Comparison of ENCODE assay signal across 10 cellular contexts in the genomic region with DNA sequence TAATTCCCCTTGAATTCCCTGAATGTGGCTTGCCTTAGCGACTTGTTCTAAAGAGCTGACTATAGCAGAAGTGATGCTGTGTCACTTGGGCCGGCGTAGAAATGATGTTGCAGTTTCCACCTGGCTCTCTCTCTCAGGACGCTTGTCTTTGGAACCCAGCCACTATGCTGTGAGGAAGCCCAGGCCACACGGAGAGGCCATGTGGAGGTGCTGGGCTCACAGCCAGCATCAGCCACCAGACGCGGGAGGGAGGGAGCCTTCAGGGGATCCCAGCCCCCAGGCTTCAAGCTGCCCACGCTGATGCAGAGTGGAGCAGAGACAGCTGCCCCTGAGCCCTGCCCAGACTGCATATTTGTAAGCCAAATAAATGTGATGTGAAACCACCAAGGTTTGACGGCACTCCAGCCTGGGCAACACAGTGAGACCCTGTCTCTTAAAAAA. TPM values are rescaled to one million over a fixed set of nuclear protein-coding genes. Genes with fewer than 3 reads are reported as not detected.
DNase-seq lines count a peak whose midpoint lies in the region; ATAC-seq and TF ChIP-seq lines count a peak whose summit lies in the region.
"Had no signal": no experiment of that assay in that cellular context is flagged by ENCODE, and none has a peak within 500 bp of the region (broad histone marks: within the 10 kb centered on the region; RNA-seq: fewer than 3 reads in every experiment).

No MANE protein-coding gene starts in this region.

- H3K36me3 ChIP-seq in A673 (ENCODE audit: insufficient read depth, low read length, poor library complexity, severe bottlenecking) = no peaks in the 10 kb centered on the region
- H3K36me3 ChIP-seq in OCI-LY7 (ENCODE audit: insufficient read depth, low read length) = no peaks in the 10 kb centered on the region
- H3K36me3 ChIP-seq: BLaER1 had no signal

- H3K4me2 ChIP-seq in OCI-LY7 (ENCODE audit: low read length) = no peak overlapping the region
- H3K4me2 ChIP-seq: BLaER1 had no signal

- intact Hi-C loops in A673 (cut with micrococcal nuclease; ENCODE audit: unreplicated experiment) = no loop called here
- intact Hi-C loops in OCI-LY7 (cut with micrococcal nuclease; ENCODE audit: unreplicated experiment) = no loop called here

- CTCF ChIA-PET in A673 (lab: Charles Lee) = interaction anchor here (0.6 kb wide), 1 partner anchor 36 kb away, joined by 3 read pairs; the partner anchor contains the start of gene PARP16
- CTCF ChIA-PET in OCI-LY7 (lab: Charles Lee; ENCODE audit: unreplicated experiment) = no interaction called here

- no peaks in the 10 kb centered on the region for H4K20me1 ChIP-seq in OCI-LY7 (ENCODE audit: insufficient read depth, low read length)
- H4K20me1 ChIP-seq: BLaER1 had no signal

- no peaks in the 10 kb centered on the region for H3K9me3 ChIP-seq in A673 (ENCODE audit: low read depth, low read length, poor library complexity, severe bottlenecking)
- H3K9me3 ChIP-seq in OCI-LY7 (ENCODE audit: low read length) = no peaks in the 10 kb centered on the region
- H3K9me3 ChIP-seq: BLaER1 had no signal

- BruUV-seq in A673 (replicated peaks; lab: Mats Ljungman, UMichigan) = no TSS peak
- no TSS peak for BruUV-seq in OCI-LY7 (replicated peaks; lab: Mats Ljungman, UMichigan)

- H3K79me2 ChIP-seq in OCI-LY7 (ENCODE audit: insufficient read depth, low read depth, low read length) = no peaks in the 10 kb centered on the region

- POLR2A ChIA-PET in A673 (lab: Charles Lee; ENCODE audit: low non-redundant PET) (no interaction called here), OCI-LY7 (lab: Charles Lee) (interaction anchor here (0.6 kb wide), 1 partner anchor 18 kb away, joined by 4 read pairs; no protein-coding TSS in a partner anchor)

- TF ChIP-seq CTCF in A673 (conservative IDR thresholded peaks at IDR 0.05; ENCODE audit: low read depth, low read length) (no peak), OCI-LY7 (conservative IDR thresholded peaks at IDR 0.05; ENCODE audit: low read length) (no peak)

- H3K4me1 ChIP-seq in A673 (ENCODE audit: insufficient read depth, low read length, poor library complexity, severe bottlenecking) (no peaks in the 10 kb centered on the region), OCI-LY7 (ENCODE audit: insufficient read depth, low read length, poor library complexity, severe bottlenecking) (no peaks in the 10 kb centered on the region)

- ATAC-seq in GM19455 (IDR thresholded peaks at IDR 0.05; ENCODE audit: unreplicated experiment) (no peak), HG02938 (IDR thresholded peaks at IDR 0.05; ENCODE audit: unreplicated experiment) (no peak)

- H3K27ac ChIP-seq in A673 (ENCODE audit: low read depth, low read length, poor library complexity, severe bottlenecking) (no peak overlapping the region), OCI-LY7 (ENCODE audit: low read depth, low read length, poor library complexity, severe bottlenecking) (no peak overlapping the region)
- H3K27ac ChIP-seq: BLaER1 had no signal

- H3K27me3 ChIP-seq in A673 (replicated peaks; ENCODE audit: insufficient read depth, low read depth, low read length, poor library complexity) = no peaks in the 10 kb centered on the region
- H3K27me3 ChIP-seq: BLaER1 had no signal

- H3K4me3 ChIP-seq in A673 (ENCODE audit: low read depth, low read length, poor library complexity, severe bottlenecking) (no peak overlapping the region), OCI-LY7 (ENCODE audit: low read depth, low read length, poor library complexity, severe bottlenecking) (no peak overlapping the region)
- H3K4me3 ChIP-seq: BLaER1 had no signal

- H3K9me2 ChIP-seq in OCI-LY7 (ENCODE audit: insufficient read depth, low read length) = no peaks in the 10 kb centered on the region

- DNase-seq in A673 (ENCODE audit: low spot score) = peak; percentile 23
- peak; percentile 97 for DNase-seq in NCI-H1105 (lab: John Stamatoyannopoulos, UW)
- DNase-seq in anterior cingulate cortex (lab: John Stamatoyannopoulos, UW) = peak in 37 of 58 donors; percentile 3 to 61 (median 26)
- DNase-seq in iris pigment epithelial cell (ENCODE audit: low read depth) = peak; percentile 28
- no peak for DNase-seq in OCI-LY7 (ENCODE audit: low spot score)
- no peak for DNase-seq in NCI-H2227 treated with DMSO at 0.1 percent for 48 hours (lab: John Stamatoyannopoulos, UW)

- H2AFZ ChIP-seq in OCI-LY7 (ENCODE audit: low read length) = no peak overlapping the region

RNA-seq across cellular contexts. Expression of gene RNU5B-1, which starts 18.6 kb away (rescaled TPM):
- total RNA-seq in A673 (2021) (not detected in 2 replicates), OCI-LY7 (2022) (not detected in 2 replicates)
- not detected in 2 replicates for total RNA-seq in OCI-LY7 (2014; rRNA removed; shearing (Covaris generic))
- total RNA-seq: activated T-helper 2 cell treated with anti-CD3 and anti-CD28 coated beads, Interferon-gamma antibody, Interleukin-2, Interleukin-4, amounts not matched to agents 10 μg/mL and 5 μg/mL and 100 μg/mL, durations not matched to agents 14 hours and 24 hours and 36 hours had no signal

RNA-seq across cellular contexts. Expression of gene RNU5A-1, which starts 27.2 kb away (rescaled TPM):
- total RNA-seq in A673 (2021) (not detected in 2 replicates), OCI-LY7 (2022) (not detected in 2 replicates)
- total RNA-seq in OCI-LY7 (2014; rRNA removed; shearing (Covaris generic)) = not detected in 2 replicates
- total RNA-seq: activated T-helper 2 cell treated with anti-CD3 and anti-CD28 coated beads, Interferon-gamma antibody, Interleukin-2, Interleukin-4, amounts not matched to agents 10 μg/mL and 5 μg/mL and 100 μg/mL, durations not matched to agents 14 hours and 24 hours and 36 hours had no signal

RNA-seq across cellular contexts. Expression of gene PARP16, which starts 36.4 kb away (rescaled TPM):
- total RNA-seq in A673 (2021) (5.7 and 7.3 TPM in 2 replicates), OCI-LY7 (2022) (24.9 and 26.0 TPM in 2 replicates)
- 10.8 and 21.2 TPM in 2 replicates for total RNA-seq in OCI-LY7 (2014; rRNA removed; shearing (Covaris generic))

RNA-seq across cellular contexts. Expression of gene IGDCC3, which starts 54.7 kb away (rescaled TPM):
- 0.28 and 0.32 TPM in 2 replicates for total RNA-seq in A673 (2021)
- total RNA-seq in OCI-LY7 (2014; rRNA removed; shearing (Covaris generic)) = not detected in 2 replicates
- total RNA-seq in OCI-LY7 (2022) = not detected in 2 replicates
- total RNA-seq: activated T-helper 2 cell treated with anti-CD3 and anti-CD28 coated beads, Interferon-gamma antibody, Interleukin-2, Interleukin-4, amounts not matched to agents 10 μg/mL and 5 μg/mL and 100 μg/mL, durations not matched to agents 14 hours and 24 hours and 36 hours had no signal

Comparison
In these comparisons a context has a peak if more than half of its experiments do, and no peak if none do; other contexts are left out.
1. DNase-seq: peak in A673 (single experiment), NCI-H1105 (single experiment), anterior cingulate cortex (37 of 58) and iris pigment epithelial cell (single experiment); none in OCI-LY7 (single experiment) and NCI-H2227 treated with DMSO at 0.1 percent for 48 hours (single experiment).